Comparison of ENCODE assay signal across 8 cellular contexts in genomic region chr9:88781500-88782391, GRCh38.
DNase-seq lines count a peak whose midpoint lies in the region; ATAC-seq and TF ChIP-seq lines count a peak whose summit lies in the region.
"Had no signal": no experiment of that assay in that cellular context is flagged by ENCODE, and none has a peak within 500 bp of the region (broad histone marks: within the 10 kb centered on the region; RNA-seq: fewer than 3 reads in every experiment).

No MANE protein-coding gene starts in this region.

- TF ChIP-seq CTCF in gastrocnemius medialis (IDR thresholded peaks at IDR 0.05 in 4 of 5, conservative IDR thresholded peaks at IDR 0.05 in 1 of 5) = no peak

- H3K9me3 ChIP-seq in gastrocnemius medialis = no peaks in the 10 kb centered on the region

- intact Hi-C loops in left ventricle myocardium superior (cut with micrococcal nuclease) = no loop called here
- intact Hi-C loops in gastrocnemius medialis (cut with DNase I; ENCODE audit: low total_unique reads) = no loop called here

- peaks cover 3 to 7% of the 10 kb centered on the region in 2 donors for H3K4me1 ChIP-seq in gastrocnemius medialis

- no peak for TF ChIP-seq POLR2A in gastrocnemius medialis (IDR thresholded peaks at IDR 0.05)

- ATAC-seq in left ventricle myocardium superior (peak; percentile 79), gastrocnemius medialis (no peak)
- ATAC-seq: stimulated activated effector memory CD8-positive, alpha-beta T cell treated with anti-CD3 and anti-CD28 coated beads, Interleukin-12 subunit alpha, Interleukin-12 subunit beta, amount 100 ng/mL, for 72 hours had no signal

- no peak overlapping the region for H3K27ac ChIP-seq in gastrocnemius medialis

- no peak overlapping the region for H3K4me3 ChIP-seq in gastrocnemius medialis

- H3K27me3 ChIP-seq in gastrocnemius medialis = no peaks in the 10 kb centered on the region

- H3K36me3 ChIP-seq in gastrocnemius medialis = no peaks in the 10 kb centered on the region

- DNase-seq in HUDEP-2 (lab: John Stamatoyannopoulos, UW; ENCODE audit: unreplicated experiment in 76 of 76) = peak in 70 of 76 experiments; percentile 7 to 92 (median 72)
- peak; percentile 48 for DNase-seq in UCSD-AML1 (lab: John Stamatoyannopoulos, UW; ENCODE audit: unreplicated experiment)
- peak; percentile 66 for DNase-seq in left ventricle myocardium superior
- peak; percentile 80 for DNase-seq in smooth muscle cell of the brain vasculature (ENCODE audit: low read depth, low spot score)
- no peak for DNase-seq in gastrocnemius medialis
- no peak for DNase-seq in NAMALWA (ENCODE audit: low spot score)
- DNase-seq in HT-29 (ENCODE audit: low spot score) = no peak

- in situ Hi-C loops in gastrocnemius medialis (cut with MboI; ENCODE audit: low sequenced_read_pairs in 4 of 4) = no loop called here

Comparison
In these comparisons a context has a peak if more than half of its experiments do, and no peak if none do; other contexts are left out.
1. DNase-seq: peak in HUDEP-2 (70 of 76), UCSD-AML1 (single experiment), left ventricle myocardium superior (single experiment) and smooth muscle cell of the brain vasculature (single experiment); none in gastrocnemius medialis (0 of 2), NAMALWA (single experiment) and HT-29 (single experiment).